8 cellular contexts compared by ENCODE assay signal in genomic region chr12:53159195-53159834, GRCh38. TPM values are rescaled to one million over a fixed set of nuclear protein-coding genes. Genes with fewer than 3 reads are reported as not detected.
A peak's percentile ranks its signal among the peaks of the same experiment; 100 is the strongest.
DNase-seq lines count a peak whose midpoint lies in the region; ATAC-seq and TF ChIP-seq lines count a peak whose summit lies in the region.

No MANE protein-coding gene starts in this region.

- H4K20me1 ChIP-seq in hepatocyte (ENCODE audit: insufficient read depth, poor library complexity, severe bottlenecking): no peaks in the 10 kb centered on the region

- H3K79me2 ChIP-seq in hepatocyte: no peaks in the 10 kb centered on the region

- ATAC-seq in HG02759 (IDR thresholded peaks at IDR 0.05; ENCODE audit: unreplicated experiment): peak; percentile 57
- ATAC-seq in gastrocnemius medialis: peak; percentile 45 to 91
- no peak for ATAC-seq in GM19324 (IDR thresholded peaks at IDR 0.05; ENCODE audit: low FRiP score, unreplicated experiment)

- TF ChIP-seq POLR2A in gastrocnemius medialis (IDR thresholded peaks at IDR 0.05): no peak

- TF ChIP-seq CTCF in hepatocyte (IDR thresholded peaks at IDR 0.05; ENCODE audit: poor library complexity): peak; percentile 91
- peak; percentile 82 to 90 (median 85) for TF ChIP-seq CTCF in gastrocnemius medialis (IDR thresholded peaks at IDR 0.05 in 4 of 5, conservative IDR thresholded peaks at IDR 0.05 in 1 of 5)

- intact Hi-C loops in gastrocnemius medialis (cut with DNase I; ENCODE audit: low total_unique reads): loop anchor here (1.0 kb wide), 1 partner anchor 38 kb away; no protein-coding TSS in a partner anchor

- H3K4me3 Mint-ChIP-seq in T-helper 2 cell treated with Interferon-gamma antibody and Interleukin-4, amounts not matched to agents 5 μg/mL and 100 μg/mL, for 36 hours: no peak overlapping the region

- H3K4me1 Mint-ChIP-seq in T-helper 2 cell treated with Interferon-gamma antibody and Interleukin-4, amounts not matched to agents 5 μg/mL and 100 μg/mL, for 36 hours (ENCODE audit: low read depth): peaks cover 9% of the 10 kb centered on the region

- no peaks in the 10 kb centered on the region for H3K36me3 ChIP-seq in ES-I3 (ENCODE audit: insufficient read depth, low read length)
- no peaks in the 10 kb centered on the region for H3K36me3 ChIP-seq in hepatocyte (replicated peaks; ENCODE audit: insufficient read depth, low read depth)
- H3K36me3 ChIP-seq in gastrocnemius medialis: peaks cover 0 to 8% of the 10 kb centered on the region in 2 donors

- H3K27ac Mint-ChIP-seq in T-helper 2 cell treated with Interferon-gamma antibody and Interleukin-4, amounts not matched to agents 5 μg/mL and 100 μg/mL, for 36 hours: peak overlapping the region; percentile 28

- H3K27me3 ChIP-seq in hepatocyte (no peaks in the 10 kb centered on the region), gastrocnemius medialis (no peaks in the 10 kb centered on the region)

- H2AFZ ChIP-seq in hepatocyte: no peak overlapping the region

- H3K4me2 ChIP-seq in hepatocyte: no peak overlapping the region

- H3K27ac ChIP-seq in hepatocyte (no peak overlapping the region), gastrocnemius medialis (no peak overlapping the region)

- no peaks in the 10 kb centered on the region for H3K36me3 Mint-ChIP-seq in T-helper 2 cell treated with Interferon-gamma antibody and Interleukin-4, amounts not matched to agents 5 μg/mL and 100 μg/mL, for 36 hours (ENCODE audit: low read depth)

- DNase-seq in NCI-H187 treated with DMSO at 0.1 percent for 48 hours (lab: John Stamatoyannopoulos, UW) (peak; percentile 63), amniotic stem cell (lab: John Stamatoyannopoulos, UW) (peak; percentile 21), hepatocyte (ENCODE audit: low spot score) (peak; percentile 85), gastrocnemius medialis (peak; percentile 32 to 67)
- DNase-seq in T-helper 2 cell treated with Interferon-gamma antibody and Interleukin-4, amounts not matched to agents 5 μg/mL and 100 μg/mL, for 36 hours (ENCODE audit: low spot score): peak; percentile 82

- in situ Hi-C loops in gastrocnemius medialis (cut with MboI; ENCODE audit: low sequenced_read_pairs in 4 of 4): no loop called here

- H3K9me2 ChIP-seq in hepatocyte (replicated peaks; ENCODE audit: insufficient read depth): no peaks in the 10 kb centered on the region

- no peaks in the 10 kb centered on the region for H3K9me3 Mint-ChIP-seq in T-helper 2 cell treated with Interferon-gamma antibody and Interleukin-4, amounts not matched to agents 5 μg/mL and 100 μg/mL, for 36 hours

- 32% methylated on average over 14 of the region's 14 CpGs for WGBS in hepatocyte (ENCODE audit: low lambda C conversion rate, missing lambda C conversion rate)

- no peaks in the 10 kb centered on the region for H3K27me3 Mint-ChIP-seq in T-helper 2 cell treated with Interferon-gamma antibody and Interleukin-4, amounts not matched to agents 5 μg/mL and 100 μg/mL, for 36 hours (ENCODE audit: low read depth)

- peak overlapping the region; percentile 25 for H3K9ac ChIP-seq in ES-I3 (ENCODE audit: low read depth, low read length)

- H3K9me3 ChIP-seq in ES-I3 (ENCODE audit: control insufficient read depth, insufficient read depth, low read length): no peaks in the 10 kb centered on the region
- no peaks in the 10 kb centered on the region for H3K9me3 ChIP-seq in hepatocyte (ENCODE audit: low read depth)
- no peaks in the 10 kb centered on the region for H3K9me3 ChIP-seq in gastrocnemius medialis

- H3K4me3 ChIP-seq in hepatocyte: no peak overlapping the region
- no peak overlapping the region for H3K4me3 ChIP-seq in gastrocnemius medialis

- H3K4me1 ChIP-seq in ES-I3 (ENCODE audit: insufficient read depth, low read length) (no peaks in the 10 kb centered on the region), hepatocyte (ENCODE audit: insufficient read depth) (no peaks in the 10 kb centered on the region), gastrocnemius medialis (peaks cover 4 to 9% of the 10 kb centered on the region in 2 donors)

RNA-seq across cellular contexts. Expression of gene ZNF740, which starts 21.2 kb away (rescaled TPM):
- total RNA-seq in hepatocyte (13.2 and 23.2 TPM in 2 replicates), gastrocnemius medialis (1 to 10 TPM; 4.1 to 7.4 (median 5.0) TPM)
- 4.4 and 4.6 TPM in 2 replicates for polyA plus RNA-seq in hepatocyte

RNA-seq across cellular contexts. Expression of gene CSAD, which starts 21.4 kb away (rescaled TPM):
- 14.1 and 16.8 TPM in 2 replicates for total RNA-seq in hepatocyte
- 14.3 and 15.7 TPM in 2 replicates for polyA plus RNA-seq in hepatocyte
- 10 to 100 TPM in 1 of 4 donors, 1 to 10 TPM in 2, under 1 TPM in 1; 0.68 to 14.9 (median 1.9) TPM for total RNA-seq in gastrocnemius medialis

RNA-seq across cellular contexts. Expression of gene ITGB7, which starts 47.7 kb away (rescaled TPM):
- total RNA-seq in hepatocyte (0.23 TPM in 1 of 2 replicates, not detected in the other), gastrocnemius medialis (under 1 TPM in 2 of 4 donors, not detected in 2; 0.73 to 0.81 TPM)
- polyA plus RNA-seq in hepatocyte: 1.0 TPM in 1 of 2 replicates, not detected in the other

RNA-seq across cellular contexts. Expression of gene SOAT2, which starts 56.0 kb away (rescaled TPM):
- 18.9 and 21.8 TPM in 2 replicates for total RNA-seq in hepatocyte
- polyA plus RNA-seq in hepatocyte: 28.9 and 29.4 TPM in 2 replicates
- total RNA-seq in gastrocnemius medialis: not detected

Comparison
In these comparisons a context has a peak if more than half of its experiments do, and no peak if none do; other contexts are left out.
1. DNase-seq: peak in every context shown above with its lines; median percentile 85 in hepatocyte; 82 in T-helper 2 cell treated with Interferon-gamma antibody and Interleukin-4, amounts not matched to agents 5 μg/mL and 100 μg/mL, for 36 hours; 63 in NCI-H187 treated with DMSO at 0.1 percent for 48 hours; 50 in gastrocnemius medialis; 21 in amniotic stem cell.